Comparison of ENCODE assay signal across 9 cellular contexts in genomic region chr7:141071260-141071854, GRCh38. TPM values are rescaled to one million over a fixed set of nuclear protein-coding genes. Genes with fewer than 3 reads are reported as not detected.
DNase-seq lines count a peak whose midpoint lies in the region; ATAC-seq and TF ChIP-seq lines count a peak whose summit lies in the region.
"Had no signal": no experiment of that assay in that cellular context is flagged by ENCODE, and none has a peak within 500 bp of the region (broad histone marks: within the 10 kb centered on the region; RNA-seq: fewer than 3 reads in every experiment).

No MANE protein-coding gene starts in this region.

- no peak for TF ChIP-seq POLR2A in spleen (IDR thresholded peaks at IDR 0.05)

- no peaks in the 10 kb centered on the region for H3K9me3 ChIP-seq in mammary epithelial cell (replicated peaks; ENCODE audit: insufficient read depth, low read length)
- no peaks in the 10 kb centered on the region for H3K9me3 ChIP-seq in spleen
- H3K9me3 ChIP-seq: right lobe of liver had no signal

- 10% methylated on average over 2 of the region's 30 CpGs for WGBS in mammary epithelial cell (ENCODE audit: low coverage, missing lambda C conversion rate)
- 2 to 4% (median 3%) methylated on average over 30 of the region's 30 CpGs for WGBS in spleen, 5 donors

- TF ChIP-seq CTCF in mammary epithelial cell (conservative IDR thresholded peaks at IDR 0.05 in 1 of 2, IDR thresholded peaks at IDR 0.05 in 1 of 2; ENCODE audit: extremely low read depth in 1 of 2, insufficient read depth in 1 of 2, low read depth in 1 of 2, low read length in 2 of 2): peak in 1 of 2 donors; percentile 38
- TF ChIP-seq CTCF in spleen (IDR thresholded peaks at IDR 0.05 in 8 of 11, conservative IDR thresholded peaks at IDR 0.05 in 3 of 11): no peak

- H3K79me2 ChIP-seq in mammary epithelial cell (ENCODE audit: insufficient read depth, low read length): no peaks in the 10 kb centered on the region

- H3K27me3 ChIP-seq in mammary epithelial cell (ENCODE audit: insufficient read depth, low read length) (peaks cover 40% of the 10 kb centered on the region), spleen (replicated peaks in 1 of 7) (peaks cover 13 to 83% (median 69%) of the 10 kb centered on the region in 7 donors)

- peaks cover 3% of the 10 kb centered on the region for H4K20me1 ChIP-seq in mammary epithelial cell (ENCODE audit: insufficient read depth, low read length)

- CTCF ChIA-PET in mammary epithelial cell (lab: Charles Lee; ENCODE audit: low non-redundant PET): no interaction called here

- ATAC-seq in HG03175 (IDR thresholded peaks at IDR 0.05; ENCODE audit: unreplicated experiment): no peak

- BruUV-seq in mammary epithelial cell (replicated peaks; lab: Mats Ljungman, UMichigan): no TSS peak

- H3K9ac ChIP-seq in mammary epithelial cell (ENCODE audit: insufficient read depth, low read length): no peak overlapping the region

- in situ Hi-C loops in mammary epithelial cell (cut with MboI; ENCODE audit: low sequenced_read_pairs in 2 of 2): no loop called here

- no peaks in the 10 kb centered on the region for H3K36me3 ChIP-seq in mammary epithelial cell (ENCODE audit: insufficient read depth, low read length)
- no peaks in the 10 kb centered on the region for H3K36me3 ChIP-seq in spleen
- H3K36me3 ChIP-seq: right lobe of liver had no signal

- H3K4me1 ChIP-seq in mammary epithelial cell (ENCODE audit: insufficient read depth, low read length): peaks cover 24% of the 10 kb centered on the region
- peaks cover 24 to 42% (median 37%) of the 10 kb centered on the region in 6 donors for H3K4me1 ChIP-seq in spleen

- H3K27ac ChIP-seq in mammary epithelial cell (ENCODE audit: insufficient read depth, low read depth, low read length) (no peak overlapping the region), spleen (no peak overlapping the region)
- H3K27ac ChIP-seq: right lobe of liver had no signal

- H3K4me3 ChIP-seq in mammary epithelial cell (replicated peaks in 1 of 3; ENCODE audit: insufficient read depth in 1 of 3, low read depth in 2 of 3, low read length in 3 of 3) (peak overlapping the region; percentile 28 to 37 (median 28)), spleen (peak overlapping the region in 7 of 8 donors; percentile 6 to 70 (median 54))

- intact Hi-C loops in mammary epithelial cell (cut with micrococcal nuclease): loop anchor here (2.0 to 5.0 kb wide), 3 partner anchors 151 to 581 kb away; no protein-coding TSS in a partner anchor
- intact Hi-C loops in spleen (cut with DNase I; ENCODE audit: low total_unique reads): no loop called here
- intact Hi-C loops in posterior vena cava (cut with DNase I): no loop called here

- DNase-seq in COLO668 (lab: John Stamatoyannopoulos, UW; ENCODE audit: unreplicated experiment): peak; percentile 86
- DNase-seq in LoVo (ENCODE audit: low spot score): peak; percentile 37
- DNase-seq in SK-N-DZ (ENCODE audit: low spot score): peak; percentile 87
- DNase-seq in mammary epithelial cell: no peak
- DNase-seq in iPS-NIHi7 (ENCODE audit: extremely low spot score): peak; percentile 66
- DNase-seq in spleen: no peak
- no peak for DNase-seq in posterior vena cava (ENCODE audit: low spot score)

- peak overlapping the region; percentile 52 for H2AFZ ChIP-seq in mammary epithelial cell (ENCODE audit: low read depth, low read length)

- peak overlapping the region; percentile 95 for H3K4me2 ChIP-seq in mammary epithelial cell (ENCODE audit: insufficient read depth, low read depth, low read length)

- dilution Hi-C loops in mammary epithelial cell (cut with HindIII; ENCODE audit: low sequenced_read_pairs): no loop called here

RNA-seq across cellular contexts. Expression of gene TMEM178B, which starts 2.5 kb away (rescaled TPM):
- 5.3 and 5.7 TPM in 2 replicates for polyA plus RNA-seq in SK-N-DZ (2014; cell fraction: cytosol; rRNA removed)
- 4.9 and 6.5 TPM in 2 replicates for polyA plus RNA-seq in SK-N-DZ (2014; cell fraction: nucleus; rRNA removed)
- total RNA-seq in mammary epithelial cell (under 1 TPM; 0.07 to 0.17 TPM), spleen (1 to 10 TPM in 5 of 7 donors, under 1 TPM in 2; 0.51 to 5.5 (median 1.7) TPM), posterior vena cava (1 to 10 TPM in 1 of 2 donors, under 1 TPM in 1; 1.00 to 1.2 TPM)
- polyA plus RNA-seq in mammary epithelial cell (0.01 TPM), spleen (under 1 TPM; 0.35 to 0.55 (median 0.37) TPM)
- not detected for polyA minus RNA-seq in mammary epithelial cell

RNA-seq across cellular contexts. Expression of gene MRPS33, which starts 56.6 kb away (rescaled TPM):
- polyA plus RNA-seq in SK-N-DZ (2014; cell fraction: cytosol; rRNA removed): 18.2 and 35.5 TPM in 2 replicates
- 13.3 and 25.8 TPM in 2 replicates for polyA plus RNA-seq in SK-N-DZ (2014; cell fraction: nucleus; rRNA removed)
- total RNA-seq in mammary epithelial cell (10 to 100 TPM; 17.8 to 67.7 TPM), spleen (10 to 100 TPM in 6 of 7 donors, 1 to 10 TPM in 1; 5.9 to 31.3 (median 24.8) TPM), posterior vena cava (10 to 100 TPM; 26.9 to 32.5 TPM)
- polyA plus RNA-seq in mammary epithelial cell (44.3 TPM), spleen (10 to 100 TPM; 52.2 to 71.4 (median 66.3) TPM)
- polyA minus RNA-seq in mammary epithelial cell: 52.7 TPM

Comparison
In these comparisons a context has a peak if more than half of its experiments do, and no peak if none do; other contexts are left out.
1. DNase-seq: peak in COLO668 (single experiment), LoVo (single experiment), SK-N-DZ (single experiment) and iPS-NIHi7 (single experiment); none in mammary epithelial cell (single experiment), spleen (single experiment) and posterior vena cava (single experiment).